Comparison of ENCODE assay signal across 21 cellular contexts in the genomic region with DNA sequence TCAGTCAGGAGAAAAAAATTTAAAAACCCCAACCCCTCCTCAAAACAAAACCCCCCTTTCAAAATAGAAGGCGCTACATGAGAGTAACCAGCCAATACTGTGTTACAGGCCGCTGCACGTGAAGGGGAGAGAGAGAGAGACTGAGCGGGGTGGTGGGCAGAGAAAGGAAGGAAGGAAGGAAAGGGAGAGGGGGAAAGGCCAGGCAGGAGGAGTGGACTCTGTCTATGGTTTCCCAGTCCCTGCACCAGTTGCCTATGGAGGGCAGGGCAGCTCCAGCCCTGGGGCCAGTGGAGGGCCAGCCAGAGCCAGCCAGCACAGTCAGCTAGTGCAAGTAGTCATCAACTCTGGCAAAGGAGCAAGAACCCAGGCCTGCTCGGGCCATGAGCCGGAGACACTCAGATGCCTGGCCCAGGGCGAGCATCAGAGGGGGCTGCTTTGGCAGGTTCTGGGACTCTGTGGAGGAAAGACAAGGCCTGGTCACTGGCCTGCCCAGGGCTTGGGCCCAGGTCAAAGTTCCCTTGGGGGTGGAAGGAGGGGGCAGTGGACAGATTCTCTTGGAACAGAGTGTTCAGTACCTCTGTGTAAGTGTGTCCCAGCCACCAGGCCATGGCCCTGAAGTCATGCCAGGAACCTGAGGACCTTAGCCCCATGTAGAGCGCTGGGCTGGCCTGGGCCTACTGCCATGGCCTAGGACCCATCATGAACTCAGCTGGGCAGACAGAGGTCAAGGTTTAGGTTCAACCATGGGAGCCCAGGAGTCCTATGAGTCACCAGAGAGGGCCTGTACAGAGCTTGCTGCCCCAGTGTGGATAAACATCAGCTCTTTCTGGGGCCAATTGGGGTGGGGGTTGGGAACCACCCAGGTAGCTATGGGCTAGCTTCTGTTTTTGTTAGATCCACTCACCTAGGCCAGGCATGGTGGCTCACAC. TPM values are rescaled to one million over a fixed set of nuclear protein-coding genes. Genes with fewer than 3 reads are reported as not detected.
DNase-seq lines count a peak whose midpoint lies in the region; ATAC-seq and TF ChIP-seq lines count a peak whose summit lies in the region.
"Had no signal": no experiment of that assay in that cellular context is flagged by ENCODE, and none has a peak within 500 bp of the region (broad histone marks: within the 10 kb centered on the region; RNA-seq: fewer than 3 reads in every experiment).

No MANE protein-coding gene starts in this region.

- H4K5ac ChIP-seq in IMR-90 (ENCODE audit: low read depth, low read length), result no peak overlapping the region

- no peak overlapping the region for H3K23ac ChIP-seq in IMR-90 (ENCODE audit: low read depth, low read length)

- BruUV-seq in IMR-90 (replicated peaks; lab: Mats Ljungman, UMichigan) (no TSS peak), PC-9 (replicated peaks; lab: Mats Ljungman, UMichigan) (no TSS peak)

- dilution Hi-C loops in IMR-90 (cut with HindIII; ENCODE audit: low sequenced_read_pairs, unreplicated experiment), result no loop called here

- H3K9me2 ChIP-seq in PC-9 (ENCODE audit: insufficient read depth), result no peaks in the 10 kb centered on the region

- no peaks in the 10 kb centered on the region for H4K20me1 ChIP-seq in BLaER1
- H4K20me1 ChIP-seq in IMR-90 (ENCODE audit: insufficient read depth, low read length), result no peaks in the 10 kb centered on the region
- H4K20me1 ChIP-seq in osteoblast (ENCODE audit: insufficient read depth, low read length), result peaks cover 4% of the 10 kb centered on the region
- no peaks in the 10 kb centered on the region for H4K20me1 ChIP-seq in PC-9 (ENCODE audit: insufficient read depth)

- no peaks in the 10 kb centered on the region for H3K9me3 ChIP-seq in BLaER1
- no peaks in the 10 kb centered on the region for H3K9me3 ChIP-seq in IMR-90 (ENCODE audit: control insufficient read depth, insufficient read depth, low read length)
- H3K9me3 ChIP-seq in osteoblast (ENCODE audit: low read depth, low read length), result no peaks in the 10 kb centered on the region
- no peaks in the 10 kb centered on the region for H3K9me3 ChIP-seq in PC-9 (ENCODE audit: insufficient read depth, low read depth)
- H3K9me3 ChIP-seq: testis had no signal

- no peak overlapping the region for H2AK9ac ChIP-seq in IMR-90 (replicated peaks; ENCODE audit: low read depth, low read length, poor library complexity)

- H2AFZ ChIP-seq in IMR-90 (replicated peaks; ENCODE audit: low read length, poor library complexity), result no peak overlapping the region
- H2AFZ ChIP-seq in osteoblast (ENCODE audit: low read length), result no peak overlapping the region
- no peak overlapping the region for H2AFZ ChIP-seq in PC-9

- no peak overlapping the region for H4K8ac ChIP-seq in IMR-90 (ENCODE audit: low read depth in 2 of 2, low read length in 2 of 2)

- H2BK15ac ChIP-seq in IMR-90 (ENCODE audit: low read depth, low read length), result no peak overlapping the region

- H3K27ac ChIP-seq in BLaER1 (peak overlapping the region; percentile 35; the same call in 1 of the 2 replicates), IMR-90 (ENCODE audit: insufficient read depth, low read length) (no peak overlapping the region), osteoblast (ENCODE audit: low read depth, low read length) (no peak overlapping the region), PC-9 (no peak overlapping the region)
- H3K27ac ChIP-seq: testis, WERI-Rb-1 had no signal

- H2BK20ac ChIP-seq in IMR-90 (ENCODE audit: low read depth, low read length), result no peak overlapping the region

- H3K79me1 ChIP-seq in IMR-90 (ENCODE audit: low read depth in 1 of 2, low read length in 2 of 2), result 0 out of 4 replicates have a peak, but pooled peaks cover 0 to 3% of the 10 kb centered on the region in 2 experiments

- DNase-seq in IMR-90 (peak; percentile 4), fibroblast of peridontal ligament (ENCODE audit: extremely low read depth) (peak; percentile 2), osteoblast (ENCODE audit: insufficient read length, low spot score, missing footprints) (peak; percentile 62), PC-9 (no peak), GOT3 (lab: John Stamatoyannopoulos, UW) (no peak)
- DNase-seq in stimulated activated CD4-positive, alpha-beta T cell treated with anti-CD3 and anti-CD28 coated beads, Interleukin-2, amount 100 ng/mL, for 24 hours, result no peak
- DNase-seq: ACHN; activated CD4-positive, alpha-beta T cell treated with anti-CD3 and anti-CD28 coated beads, Interleukin-2, amount 50 U/mL, for 1 hour; activated CD8-positive, alpha-beta memory T cell treated with anti-CD3 and anti-CD28 coated beads, Interleukin-2, amount 10 ng/mL, durations not matched to agents 7 days and 5 days; anterior cingulate cortex; EL; foreskin melanocyte; immature natural killer cell; MM.1S; NCI-H1436; NCI-H446 treated with DMSO at 0.1 percent for 48 hours; testis; WERI-Rb-1 had no signal

- POLR2A ChIA-PET in IMR-90 (lab: Charles Lee; ENCODE audit: unreplicated experiment) (no interaction called here), PC-9 (lab: Charles Lee; ENCODE audit: unreplicated experiment) (interaction anchor here (0.6 kb wide), 1 partner anchor 80 kb away, joined by 6 read pairs; the partner anchor contains the start of gene RANBP10)

- peaks cover 89% of the 10 kb centered on the region for H3K36me3 ChIP-seq in BLaER1
- H3K36me3 ChIP-seq in IMR-90 (ENCODE audit: control insufficient read depth, insufficient read depth, low read length), result peaks cover 57% of the 10 kb centered on the region
- H3K36me3 ChIP-seq in osteoblast (ENCODE audit: insufficient read depth, low read length), result peaks cover 43% of the 10 kb centered on the region
- no peaks in the 10 kb centered on the region; the same call in 1 of the 2 replicates for H3K36me3 ChIP-seq in PC-9 (ENCODE audit: low read depth)

- no peak for TF ChIP-seq CTCF in IMR-90 (conservative IDR thresholded peaks at IDR 0.05; ENCODE audit: low read depth, low read length)
- TF ChIP-seq CTCF in osteoblast (IDR thresholded peaks at IDR 0.05; ENCODE audit: extremely low read depth, low read depth, low read length), result no peak
- no peak for TF ChIP-seq CTCF in PC-9 (conservative IDR thresholded peaks at IDR 0.05)

- 92% methylated on average over 2 of the region's 8 CpGs; no CpG with 5 or more reads in 1 of the 2 experiments for WGBS in IMR-90 (ENCODE audit: extremely low coverage in 2 of 2, insufficient read length in 1 of 2), 2 experiments

- H3K18ac ChIP-seq in IMR-90 (ENCODE audit: low read depth, low read length), result no peak overlapping the region

- H3K4me1 ChIP-seq in BLaER1 (peaks cover 30% of the 10 kb centered on the region), IMR-90 (ENCODE audit: control insufficient read depth, insufficient read depth, low read length) (peaks cover 4% of the 10 kb centered on the region; the same call in 1 of the 2 replicates), osteoblast (ENCODE audit: insufficient read depth, low read length) (peaks cover 11% of the 10 kb centered on the region), PC-9 (replicated peaks; ENCODE audit: insufficient read depth) (peaks cover 4% of the 10 kb centered on the region; the same call in 1 of the 2 replicates)
- H3K4me1 ChIP-seq: testis had no signal

- H3K56ac ChIP-seq in IMR-90 (ENCODE audit: extremely low read depth, insufficient read depth, low read length), result no peak overlapping the region

- peaks cover 17% of the 10 kb centered on the region; the same call in 1 of the 2 replicates for H3K9me1 ChIP-seq in IMR-90 (ENCODE audit: insufficient read depth, low read length)

- H3K27me3 ChIP-seq in BLaER1, result no peaks in the 10 kb centered on the region
- H3K27me3 ChIP-seq in IMR-90 (ENCODE audit: control insufficient read depth, insufficient read depth, low read length), result no peaks in the 10 kb centered on the region
- H3K27me3 ChIP-seq in osteoblast (ENCODE audit: insufficient read depth, low read length), result no peaks in the 10 kb centered on the region
- H3K27me3 ChIP-seq in PC-9 (ENCODE audit: insufficient read depth, low read depth), result no peaks in the 10 kb centered on the region
- H3K27me3 ChIP-seq: testis had no signal

- no peak overlapping the region for H2BK120ac ChIP-seq in IMR-90 (ENCODE audit: low read depth, low read length)

- no peak for TF ChIP-seq RAD21 in IMR-90 (IDR thresholded peaks at IDR 0.05; ENCODE audit: low read length)

- peaks cover 11% of the 10 kb centered on the region; the same call in 1 of the 2 replicates for H3F3A ChIP-seq in PC-9 (ENCODE audit: insufficient read depth, low read depth)

- H3K9ac ChIP-seq in BLaER1, result no peak overlapping the region
- no peak overlapping the region for H3K9ac ChIP-seq in IMR-90 (ENCODE audit: low read depth, low read length)

- intact Hi-C loops in IMR-90 (cut with micrococcal nuclease), result no loop called here
- intact Hi-C loops in PC-9 (cut with micrococcal nuclease; ENCODE audit: unreplicated experiment), result no loop called here

- no peak overlapping the region for H2AK5ac ChIP-seq in IMR-90 (ENCODE audit: low read depth, low read length)

- CTCF ChIA-PET in IMR-90 (lab: Yijun Ruan, JAX), result no interaction called here
- CTCF ChIA-PET in PC-9 (lab: Charles Lee), result interaction anchor here (0.6 kb wide), 1 partner anchor 834 kb away, joined by 4 read pairs; no protein-coding TSS in a partner anchor

- no peak overlapping the region for H3K14ac ChIP-seq in IMR-90 (replicated peaks; ENCODE audit: low read depth, low read length)

- ATAC-seq in IMR-90 (ENCODE audit: low read depth), result peak; percentile 65
- ATAC-seq in GM19395 (IDR thresholded peaks at IDR 0.05; ENCODE audit: unreplicated experiment), result no peak
- ATAC-seq: activated CD8-positive, alpha-beta memory T cell treated with anti-CD3 and anti-CD28 coated beads, Interleukin-2, amount 10 ng/mL, durations not matched to agents 7 days and 5 days; HCT116 had no signal

- no peak overlapping the region for H3K4ac ChIP-seq in IMR-90 (ENCODE audit: low read depth, low read length)

- H3K79me2 ChIP-seq in osteoblast (ENCODE audit: insufficient read depth, low read length) (no peaks in the 10 kb centered on the region), PC-9 (ENCODE audit: low read depth) (no peaks in the 10 kb centered on the region)

- no peak overlapping the region for H4K91ac ChIP-seq in IMR-90 (ENCODE audit: insufficient read depth, low read depth, low read length)

- TF ChIP-seq POLR2A in IMR-90 (IDR thresholded peaks at IDR 0.05; ENCODE audit: low read depth, low read length), result no peak

- peak overlapping the region; percentile 7 for H2BK5ac ChIP-seq in IMR-90 (ENCODE audit: low read depth, low read length, poor library complexity, severe bottlenecking)

- H3K4me2 ChIP-seq in BLaER1 (peak overlapping the region; percentile 30; the same call in 1 of the 2 replicates), IMR-90 (ENCODE audit: low read depth, low read length) (no peak overlapping the region), osteoblast (ENCODE audit: insufficient read depth, low read length) (no peak overlapping the region), PC-9 (no peak overlapping the region)

- H3K4me3 ChIP-seq in BLaER1, result no peak overlapping the region
- H3K4me3 ChIP-seq in IMR-90 (ENCODE audit: insufficient read depth, low read depth, low read length), result no peak overlapping the region
- H3K4me3 ChIP-seq in osteoblast (ENCODE audit: insufficient read depth, low read length), result no peak overlapping the region
- no peak overlapping the region for H3K4me3 ChIP-seq in PC-9
- H3K4me3 ChIP-seq: testis had no signal

- in situ Hi-C loops in IMR-90 (cut with MboI; ENCODE audit: low sequenced_read_pairs), result no loop called here

RNA-seq across cellular contexts. Expression of gene GFOD2, which starts 7.3 kb away (rescaled TPM):
- total RNA-seq in IMR-90 (2012; rRNA removed) (15.8 and 18.1 TPM in 2 replicates), osteoblast (15.9 and 19.4 TPM in 2 replicates), PC-9 (2021) (17.6 and 20.4 TPM in 2 replicates)
- polyA plus RNA-seq in IMR-90 (2012; rRNA removed), result 12.3 and 13.3 TPM in 2 replicates
- polyA plus RNA-seq in IMR-90 (2012; cell fraction: cytosol; rRNA removed), result 14.6 and 15.6 TPM in 2 replicates
- 15.7 and 18.9 TPM in 2 replicates for polyA plus RNA-seq in IMR-90 (2012; cell fraction: nucleus; rRNA removed; ENCODE audit: low replicate concordance)

RNA-seq across cellular contexts. Expression of gene C16orf86, which starts 59.8 kb away (rescaled TPM):
- 0.28 and 0.54 TPM in 2 replicates for total RNA-seq in IMR-90 (2012; rRNA removed)
- 0.63 and 0.70 TPM in 2 replicates for polyA plus RNA-seq in IMR-90 (2012; rRNA removed)
- polyA plus RNA-seq in IMR-90 (2012; cell fraction: cytosol; rRNA removed), result 1.00 and 1.9 TPM in 2 replicates
- polyA plus RNA-seq in IMR-90 (2012; cell fraction: nucleus; rRNA removed; ENCODE audit: low replicate concordance), result 1.9 and 3.9 TPM in 2 replicates
- 6.2 and 6.9 TPM in 2 replicates for total RNA-seq in osteoblast
- 0.46 and 1.8 TPM in 2 replicates for total RNA-seq in PC-9 (2021)

RNA-seq across cellular contexts. Expression of gene ENKD1, which starts 59.8 kb away (rescaled TPM):
- total RNA-seq in IMR-90 (2012; rRNA removed) (2.9 and 3.1 TPM in 2 replicates), osteoblast (13.3 and 15.9 TPM in 2 replicates), PC-9 (2021) (20.8 and 21.6 TPM in 2 replicates)
- 6.3 and 7.8 TPM in 2 replicates for polyA plus RNA-seq in IMR-90 (2012; rRNA removed)
- 3.9 and 8.2 TPM in 2 replicates for polyA plus RNA-seq in IMR-90 (2012; cell fraction: cytosol; rRNA removed)
- polyA plus RNA-seq in IMR-90 (2012; cell fraction: nucleus; rRNA removed; ENCODE audit: low replicate concordance), result 20.0 and 44.8 TPM in 2 replicates

Comparison
In these comparisons a context has a peak if more than half of its experiments do, and no peak if none do; other contexts are left out.
1. DNase-seq: peak in IMR-90 (single experiment), fibroblast of peridontal ligament (single experiment) and osteoblast (single experiment); none in stimulated activated CD4-positive, alpha-beta T cell treated with anti-CD3 and anti-CD28 coated beads, Interleukin-2, amount 100 ng/mL, for 24 hours (0 of 2), PC-9 (0 of 2) and GOT3 (single experiment).